ENCODE assay signal across 8 cellular contexts in genomic region chrX:23901065-23901464, GRCh38. TPM values are rescaled to one million over a fixed set of nuclear protein-coding genes. Genes with fewer than 3 reads are reported as not detected.
DNase-seq lines count a peak whose midpoint lies in the region; ATAC-seq and TF ChIP-seq lines count a peak whose summit lies in the region.

No MANE protein-coding gene starts in this region.

- H3K4me3 Mint-ChIP-seq in stimulated activated naive B cell treated with anti-CD40 and anti-IgM and Interleukin-4, amounts not matched to agents 10 μg/mL and 1 μg/mL and 100 μg/mL, for 72 hours, result no peak overlapping the region
- H3K4me3 Mint-ChIP-seq in endothelial cell (ENCODE audit: unreplicated experiment), result no peak overlapping the region

- no peaks in the 10 kb centered on the region for H3K9me3 Mint-ChIP-seq in stimulated activated naive B cell treated with anti-CD40 and anti-IgM and Interleukin-4, amounts not matched to agents 10 μg/mL and 1 μg/mL and 100 μg/mL, for 72 hours
- H3K9me3 Mint-ChIP-seq in endothelial cell (ENCODE audit: unreplicated experiment), result no peaks in the 10 kb centered on the region

- no peaks in the 10 kb centered on the region for H3K4me1 Mint-ChIP-seq in stimulated activated naive B cell treated with anti-CD40 and anti-IgM and Interleukin-4, amounts not matched to agents 10 μg/mL and 1 μg/mL and 100 μg/mL, for 72 hours
- H3K4me1 Mint-ChIP-seq in endothelial cell (ENCODE audit: unreplicated experiment), result peaks cover 6% of the 10 kb centered on the region

- no peaks in the 10 kb centered on the region for H3K27me3 Mint-ChIP-seq in stimulated activated naive B cell treated with anti-CD40 and anti-IgM and Interleukin-4, amounts not matched to agents 10 μg/mL and 1 μg/mL and 100 μg/mL, for 72 hours
- H3K27me3 Mint-ChIP-seq in endothelial cell (ENCODE audit: unreplicated experiment), result peaks cover 2% of the 10 kb centered on the region

- DNase-seq in RWPE1 (ENCODE audit: low spot score) (peak; percentile 73), glomerular visceral epithelial cell (ENCODE audit: extremely low spot score) (peak; percentile 72), WERI-Rb-1 (no peak), endothelial cell (ENCODE audit: low spot score) (no peak)
- no peak for DNase-seq in stimulated activated naive B cell treated with anti-CD40 and anti-IgM and Interleukin-4, amounts not matched to agents 10 μg/mL and 1 μg/mL and 100 μg/mL, for 72 hours
- DNase-seq in stimulated activated CD4-positive, alpha-beta T cell treated with anti-CD3 and anti-CD28 coated beads, Interleukin-4, amount 100 ng/mL, for 24 hours, result no peak

- POLR2A ChIA-PET in HEK293 (lab: Yijun Ruan, JAX), result interaction anchor here (0.7 to 3.6 kb wide), 5 partner anchors 27 to 158 kb away, joined by 4 to 79 read pairs (median 8); partner anchors contain the start of genes ACOT9 and SAT1
- POLR2A ChIA-PET in RWPE1 (lab: Yijun Ruan, JAX; ENCODE audit: low non-redundant PET), result interaction anchor here (0.6 to 3.0 kb wide), 4 partner anchors 94 to 155 kb away, joined by 3 to 15 read pairs (median 4); partner anchors contain the start of gene SAT1

- ATAC-seq in stimulated activated naive B cell treated with anti-CD40 and anti-IgM and Interleukin-4, amounts not matched to agents 10 μg/mL and 1 μg/mL and 100 μg/mL, for 72 hours (replicated peaks), result peak; percentile 48 to 60
- ATAC-seq in GM21529 (IDR thresholded peaks at IDR 0.05; ENCODE audit: unreplicated experiment), result no peak

- CTCF ChIA-PET in HEK293 (lab: Yijun Ruan, JAX) (interaction anchor here (0.6 to 4.2 kb wide), 41 partner anchors 9 to 1916 kb away, joined by 3 to 130 read pairs (median 7); partner anchors contain the start of genes ACOT9, EIF2S3 and SAT1), RWPE1 (lab: Yijun Ruan, JAX) (interaction anchor here (0.6 to 1.7 kb wide), 2 partner anchors 159 to 207 kb away, joined by 3 to 5 read pairs; no protein-coding TSS in a partner anchor)

- H3K36me3 ChIP-seq in HEK293 (ENCODE audit: control insufficient read depth in 2 of 2, insufficient read depth in 1 of 2, low read length in 2 of 2), result no peaks in the 10 kb centered on the region
- no peaks in the 10 kb centered on the region for H3K36me3 ChIP-seq in WERI-Rb-1

- H3K27ac ChIP-seq in HEK293 (ENCODE audit: extremely low read depth, low read depth, low read length) (no peak overlapping the region), RWPE1 (peak overlapping the region; percentile 90), WERI-Rb-1 (no peak overlapping the region)

- H3K9me3 ChIP-seq in HEK293 (ENCODE audit: control insufficient read depth, insufficient read depth, low read depth, low read length) (no peaks in the 10 kb centered on the region), WERI-Rb-1 (ENCODE audit: severe bottlenecking) (no peaks in the 10 kb centered on the region)

- H3K27me3 ChIP-seq in WERI-Rb-1 (ENCODE audit: insufficient read depth, low read depth, severe bottlenecking), result peaks cover 20% of the 10 kb centered on the region

- TF ChIP-seq CTCF in HEK293 (tag by site-specific recombination; IDR thresholded peaks at IDR 0.05), result no peak
- TF ChIP-seq CTCF in RWPE1 (conservative IDR thresholded peaks at IDR 0.05; ENCODE audit: low read depth), result no peak
- no peak for TF ChIP-seq CTCF in WERI-Rb-1 (IDR thresholded peaks at IDR 0.05; ENCODE audit: low read depth, low read length)
- TF ChIP-seq CTCF in endothelial cell (IDR thresholded peaks at IDR 0.05; ENCODE audit: unreplicated experiment), result no peak

- peaks cover 15% of the 10 kb centered on the region for H3K4me1 ChIP-seq in HEK293 (ENCODE audit: control insufficient read depth, insufficient read depth, low read length)

- H3K27ac Mint-ChIP-seq in stimulated activated naive B cell treated with anti-CD40 and anti-IgM and Interleukin-4, amounts not matched to agents 10 μg/mL and 1 μg/mL and 100 μg/mL, for 72 hours, result no peak overlapping the region
- no peak overlapping the region for H3K27ac Mint-ChIP-seq in endothelial cell (ENCODE audit: unreplicated experiment)

- H3K4me3 ChIP-seq in HEK293 (ENCODE audit: low read depth, low read length) (no peak overlapping the region), WERI-Rb-1 (ENCODE audit: low read depth, low read length) (no peak overlapping the region)

- H3K36me3 Mint-ChIP-seq in stimulated activated naive B cell treated with anti-CD40 and anti-IgM and Interleukin-4, amounts not matched to agents 10 μg/mL and 1 μg/mL and 100 μg/mL, for 72 hours, result peaks cover 0 to 4% of the 10 kb centered on the region in 2 donors
- no peaks in the 10 kb centered on the region for H3K36me3 Mint-ChIP-seq in endothelial cell (ENCODE audit: low read depth, unreplicated experiment)

TF ChIP-seq in HEK293, 187 proteins besides CTCF, POLR2A, EP300 and RAD21 (continues in another document):
- peak; percentile 48; the same call in 1 of the 2 replicates for TF ChIP-seq ZNF600 (tag by site-specific recombination; IDR thresholded peaks at IDR 0.05)
- no peak for TF ChIP-seq ATF2 (tag by site-specific recombination; IDR thresholded peaks at IDR 0.05; ENCODE audit: low read depth)
- no peak for TF ChIP-seq ZNF488 (tag by site-specific recombination; IDR thresholded peaks at IDR 0.05)
- TF ChIP-seq ZNF518A (tag by site-specific recombination; conservative IDR thresholded peaks at IDR 0.05; ENCODE audit: low read depth), result no peak
- TF ChIP-seq, protein P1, sequence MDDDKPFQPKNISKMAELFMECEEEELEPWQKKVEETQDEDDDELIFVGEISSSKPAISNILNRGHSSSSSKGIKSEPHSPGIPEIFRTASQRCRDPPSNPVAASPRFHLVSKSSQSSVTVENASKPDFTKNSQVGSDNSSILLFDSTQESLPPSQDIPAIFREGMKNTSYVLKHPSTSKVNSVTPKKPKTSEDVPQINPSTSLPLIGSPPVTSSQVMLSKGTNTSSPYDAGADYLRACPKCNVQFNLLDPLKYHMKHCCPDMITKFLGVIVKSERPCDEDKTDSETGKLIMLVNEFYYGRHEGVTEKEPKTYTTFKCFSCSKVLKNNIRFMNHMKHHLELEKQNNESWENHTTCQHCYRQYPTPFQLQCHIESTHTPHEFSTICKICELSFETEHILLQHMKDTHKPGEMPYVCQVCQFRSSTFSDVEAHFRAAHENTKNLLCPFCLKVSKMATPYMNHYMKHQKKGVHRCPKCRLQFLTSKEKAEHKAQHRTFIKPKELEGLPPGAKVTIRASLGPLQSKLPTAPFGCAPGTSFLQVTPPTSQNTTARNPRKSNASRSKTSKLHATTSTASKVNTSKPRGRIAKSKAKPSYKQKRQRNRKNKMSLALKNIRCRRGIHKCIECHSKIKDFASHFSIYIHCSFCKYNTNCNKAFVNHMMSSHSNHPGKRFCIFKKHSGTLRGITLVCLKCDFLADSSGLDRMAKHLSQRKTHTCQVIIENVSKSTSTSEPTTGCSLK (tag by site-specific recombination; IDR thresholded peaks at IDR 0.05), result no peak
- TF ChIP-seq ZNF24 (tag by site-specific recombination; IDR thresholded peaks at IDR 0.05), result no peak
- TF ChIP-seq ZNF335 (tag by site-specific recombination; conservative IDR thresholded peaks at IDR 0.05), result no peak

RNA-seq across cellular contexts. Expression of gene APOO, which starts 6.7 kb away (rescaled TPM):
- total RNA-seq in endothelial cell (ENCODE audit: unreplicated experiment), result 18.3 TPM

RNA-seq across cellular contexts. Expression of gene CXorf58, which starts 6.7 kb away (rescaled TPM):
- total RNA-seq in endothelial cell (ENCODE audit: unreplicated experiment), result not detected

Comparison
In these comparisons a context has a peak if more than half of its experiments do, and no peak if none do; other contexts are left out.
1. DNase-seq: peak in RWPE1 (single experiment) and glomerular visceral epithelial cell (single experiment); none in stimulated activated naive B cell treated with anti-CD40 and anti-IgM and Interleukin-4, amounts not matched to agents 10 μg/mL and 1 μg/mL and 100 μg/mL, for 72 hours (single experiment), stimulated activated CD4-positive, alpha-beta T cell treated with anti-CD3 and anti-CD28 coated beads, Interleukin-4, amount 100 ng/mL, for 24 hours (single experiment), WERI-Rb-1 (single experiment) and endothelial cell (single experiment).